Comparison of ENCODE assay signal across 20 cellular contexts in the genomic region with DNA sequence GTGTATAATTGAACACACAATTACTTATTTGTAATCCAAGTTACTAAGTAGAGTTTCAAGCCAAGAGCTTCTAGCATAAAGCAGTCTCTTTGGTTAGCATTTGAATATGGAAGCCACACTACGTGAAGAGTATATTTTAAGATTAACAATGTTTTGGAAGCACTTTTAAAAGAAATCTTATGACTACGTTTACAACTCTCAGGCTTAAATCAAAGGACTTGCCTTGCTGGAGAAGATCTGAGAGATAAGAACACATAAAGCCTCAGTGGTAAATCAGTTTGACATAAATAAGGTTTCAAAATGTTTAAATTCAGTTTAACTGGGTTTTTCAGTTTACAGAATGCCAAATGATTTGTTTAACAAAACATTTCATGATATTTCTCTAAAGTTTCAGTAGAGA.
DNase-seq lines count a peak whose midpoint lies in the region; ATAC-seq and TF ChIP-seq lines count a peak whose summit lies in the region.
"Had no signal": no experiment of that assay in that cellular context is flagged by ENCODE, and none has a peak within 500 bp of the region (broad histone marks: within the 10 kb centered on the region; RNA-seq: fewer than 3 reads in every experiment).

No MANE protein-coding gene starts in this region.

- H3K27ac ChIP-seq in left ventricle myocardium inferior (replicated peaks), result peak overlapping the region; percentile 3
- H3K27ac ChIP-seq in Peyer's patch, result no peak overlapping the region
- H3K27ac ChIP-seq: KMS-11, RWPE1 had no signal

- H3K27me3 ChIP-seq in left ventricle myocardium inferior (ENCODE audit: low read depth) (no peaks in the 10 kb centered on the region), Peyer's patch (no peaks in the 10 kb centered on the region)

- no peaks in the 10 kb centered on the region for H3K36me3 Mint-ChIP-seq in brain
- H3K36me3 Mint-ChIP-seq in nephron (ENCODE audit: low read depth), result no peaks in the 10 kb centered on the region

- peaks cover 6% of the 10 kb centered on the region for H3K4me1 Mint-ChIP-seq in brain
- peaks cover 5% of the 10 kb centered on the region for H3K4me1 Mint-ChIP-seq in nephron
- H3K4me1 Mint-ChIP-seq: IgD-negative memory B cell had no signal

- intact Hi-C loops in left ventricle myocardium inferior (cut with micrococcal nuclease), result no loop called here
- intact Hi-C loops in Right ventricle myocardium superior (cut with DNase I), result no loop called here

- H3K27me3 Mint-ChIP-seq in brain, result no peaks in the 10 kb centered on the region
- peaks cover 4% of the 10 kb centered on the region for H3K27me3 Mint-ChIP-seq in nephron (ENCODE audit: low read depth)
- H3K27me3 Mint-ChIP-seq: IgD-negative memory B cell had no signal

- H3K4me3 ChIP-seq in left ventricle myocardium inferior, result no peak overlapping the region
- no peak overlapping the region for H3K4me3 ChIP-seq in Peyer's patch
- H3K4me3 ChIP-seq: HAP-1 had no signal

- no peak for DNase-seq in left ventricle myocardium inferior
- no peak for DNase-seq in Right ventricle myocardium superior
- no peak for DNase-seq in Peyer's patch
- no peak for DNase-seq in foreskin melanocyte
- no peak for DNase-seq in NAMALWA (ENCODE audit: low spot score)
- DNase-seq: 8988T, GOT3, MM.1S, NCI-H1048, NCI-H1694, NCI-H446 treated with DMSO at 0.1 percent for 48 hours, NCI-H526 treated with DMSO at 0.1 percent for 48 hours, SHP77 treated with DMSO at 0.1 percent for 48 hours had no signal

- TF ChIP-seq CTCF in left ventricle myocardium inferior (IDR thresholded peaks at IDR 0.05; ENCODE audit: borderline replicate concordance) (no peak), brain (conservative IDR thresholded peaks at IDR 0.05) (no peak), nephron (IDR thresholded peaks at IDR 0.05; ENCODE audit: unreplicated experiment in 3 of 3) (no peak), Peyer's patch (IDR thresholded peaks at IDR 0.05) (no peak)

- H3K36me3 ChIP-seq in left ventricle myocardium inferior (no peaks in the 10 kb centered on the region), Peyer's patch (no peaks in the 10 kb centered on the region)
- H3K36me3 ChIP-seq: HAP-1 had no signal

- TF ChIP-seq POLR2A in Peyer's patch (IDR thresholded peaks at IDR 0.05), result no peak

- ATAC-seq in Right ventricle myocardium superior (ENCODE audit: poor library complexity) (no peak), GM19328 (IDR thresholded peaks at IDR 0.05; ENCODE audit: unreplicated experiment) (no peak)

- peak overlapping the region in 1 of 5 experiments; percentile 14 for H3K4me3 Mint-ChIP-seq in brain
- no peak overlapping the region for H3K4me3 Mint-ChIP-seq in nephron
- H3K4me3 Mint-ChIP-seq: IgD-negative memory B cell had no signal

- H3K9me3 Mint-ChIP-seq in brain (peaks cover 0 to 4% (median 0%) of the 10 kb centered on the region in 5 experiments), nephron (no peaks in the 10 kb centered on the region)

- H3K27ac Mint-ChIP-seq in brain (peak overlapping the region in 3 of 5 experiments; percentile 13 to 63 (median 41)), nephron (peak overlapping the region in 2 of 3 experiments; percentile 9 to 33)
- H3K27ac Mint-ChIP-seq: IgD-negative memory B cell had no signal

- H3K4me1 ChIP-seq in left ventricle myocardium inferior, result peaks cover 30% of the 10 kb centered on the region
- H3K4me1 ChIP-seq in Peyer's patch, result peaks cover 0 to 5% (median 0%) of the 10 kb centered on the region in 4 donors

- no peaks in the 10 kb centered on the region for H3K9me3 ChIP-seq in left ventricle myocardium inferior (replicated peaks)
- no peaks in the 10 kb centered on the region for H3K9me3 ChIP-seq in Peyer's patch
- H3K9me3 ChIP-seq: HAP-1 had no signal
